In the genomic region with DNA sequence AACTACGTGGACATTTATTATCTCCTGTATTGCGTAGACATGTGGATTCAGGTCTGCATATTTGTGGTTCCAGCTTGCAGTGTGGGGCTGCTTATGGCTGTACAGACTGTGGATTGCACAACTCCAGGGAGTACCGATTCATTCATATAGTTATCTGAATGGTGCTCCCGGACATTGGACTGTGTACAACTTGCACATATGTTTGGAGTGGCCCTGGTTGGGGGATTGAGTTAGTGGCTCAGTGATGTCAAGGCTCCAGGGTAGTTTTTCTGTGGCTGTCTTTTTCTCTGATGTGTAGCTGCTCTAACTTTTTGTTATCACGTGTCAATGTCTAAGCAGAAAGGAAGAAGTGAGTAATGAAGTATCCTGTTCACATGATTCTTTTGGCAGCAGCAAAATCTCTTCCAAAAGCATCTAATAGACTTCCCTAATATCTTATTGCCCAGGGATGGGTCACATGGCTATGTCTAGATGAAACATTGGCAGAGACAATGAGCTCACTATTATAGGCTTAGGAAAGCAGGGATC, we compare ENCODE assay signal across 10 cellular contexts. TPM values are rescaled to one million over a fixed set of nuclear protein-coding genes. Genes with fewer than 3 reads are reported as not detected.
DNase-seq lines count a peak whose midpoint lies in the region; ATAC-seq, FAIRE-seq and TF ChIP-seq lines count a peak whose summit lies in the region.
"Had no signal": no experiment of that assay in that cellular context is flagged by ENCODE, and none has a peak within 500 bp of the region (broad histone marks: within the 10 kb centered on the region; RNA-seq: fewer than 3 reads in every experiment).

No MANE protein-coding gene starts in this region.

- no peak overlapping the region for H3K4me3 ChIP-seq in GM12878
- no peak overlapping the region for H3K4me3 ChIP-seq in left lung
- H3K4me3 ChIP-seq in aorta (ENCODE audit: low read length in 2 of 2): no peak overlapping the region

- no peak for TF ChIP-seq CTCF in GM12878 (IDR thresholded peaks at IDR 0.05 in 2 of 3, conservative IDR thresholded peaks at IDR 0.05 in 1 of 3; ENCODE audit: control insufficient read depth in 2 of 3, extremely low read depth in 1 of 3, insufficient read depth in 1 of 3, low read depth in 3 of 3, low read length in 3 of 3)
- TF ChIP-seq CTCF in left lung (IDR thresholded peaks at IDR 0.05): no peak

- H3K36me3 ChIP-seq in GM12878 (ENCODE audit: control insufficient read depth in 2 of 2, insufficient read depth in 2 of 2, low read length in 1 of 2) (peaks cover 2 to 4% of the 10 kb centered on the region in 2 experiments; a peak in 2 of 4 replicates), left lung (peaks cover 0 to 43% of the 10 kb centered on the region in 2 donors), aorta (ENCODE audit: control insufficient read depth in 1 of 2, insufficient read depth in 2 of 2, low read length in 1 of 2) (no peaks in the 10 kb centered on the region)

- peak; percentile 64 to 68 for ATAC-seq in activated naive CD4-positive, alpha-beta T cell treated with anti-CD3 and anti-CD28 coated beads, Interleukin-2, amount 50 U/mL, for 72 hours
- ATAC-seq in GM12878 (peak; percentile 19; the same call in 2 of the 3 replicates), left lung (peak; percentile 67), aorta (ENCODE audit: low FRiP score) (peak; percentile 55), GM21526 (IDR thresholded peaks at IDR 0.05; ENCODE audit: low FRiP score, unreplicated experiment) (no peak), HG03565 (IDR thresholded peaks at IDR 0.05; ENCODE audit: unreplicated experiment) (no peak)

- no peak for TF ChIP-seq RAD21 in GM12878 (IDR thresholded peaks at IDR 0.05; ENCODE audit: insufficient read depth, low read depth, low read length)

- intact Hi-C loops in GM12878 (cut with micrococcal nuclease; ENCODE audit: unreplicated experiment) (no loop called here), left lung (cut with DNase I) (no loop called here), aorta (cut with DNase I) (no loop called here)

- no TSS peak for BruUV-seq in GM12878 (replicated peaks; lab: Mats Ljungman, UMichigan)

- H3K9me3 ChIP-seq in GM12878 (replicated peaks; ENCODE audit: control insufficient read depth, insufficient read depth, low read length): no peaks in the 10 kb centered on the region
- H3K9me3 ChIP-seq in left lung: no peaks in the 10 kb centered on the region
- H3K9me3 ChIP-seq in aorta (ENCODE audit: control insufficient read depth, low read length): no peaks in the 10 kb centered on the region

- RAD21 ChIA-PET in GM12878 (lab: Charles Lee; ENCODE audit: unreplicated experiment): no interaction called here

- no peak overlapping the region for H3K9ac ChIP-seq in GM12878 (ENCODE audit: control insufficient read depth, insufficient read depth, low read length)

- no peak overlapping the region for H3K4me2 ChIP-seq in GM12878 (ENCODE audit: control insufficient read depth, insufficient read depth)

- in situ Hi-C loops in GM12878 (cut with MboI): no loop called here

- no peaks in the 10 kb centered on the region for H3K9me3 Mint-ChIP-seq in activated naive CD4-positive, alpha-beta T cell treated with anti-CD3 and anti-CD28 coated beads, Interleukin-2, amount 50 U/mL, for 72 hours

- no peaks in the 10 kb centered on the region for H3K79me2 ChIP-seq in GM12878 (ENCODE audit: control insufficient read depth, insufficient read depth, low read length)

- no peak for FAIRE-seq in GM12878 (lab: Jason Lieb, UNC)

- H3K36me3 Mint-ChIP-seq in activated naive CD4-positive, alpha-beta T cell treated with anti-CD3 and anti-CD28 coated beads, Interleukin-2, amount 50 U/mL, for 72 hours: no peaks in the 10 kb centered on the region

- TF ChIP-seq POLR2A in GM12878 (IDR thresholded peaks at IDR 0.05; ENCODE audit: low read depth, low read length): no peak

- H3K27ac Mint-ChIP-seq in activated naive CD4-positive, alpha-beta T cell treated with anti-CD3 and anti-CD28 coated beads, Interleukin-2, amount 50 U/mL, for 72 hours: no peak overlapping the region

- H3K27me3 ChIP-seq in GM12878 (replicated peaks in 1 of 2; ENCODE audit: control insufficient read depth in 2 of 2, insufficient read depth in 2 of 2, low read length in 1 of 2): no peaks in the 10 kb centered on the region
- no peaks in the 10 kb centered on the region for H3K27me3 ChIP-seq in left lung
- H3K27me3 ChIP-seq in aorta (ENCODE audit: control insufficient read depth in 1 of 2, insufficient read depth in 2 of 2, low read length in 1 of 2): no peaks in the 10 kb centered on the region

- H3K27ac ChIP-seq in GM12878 (ENCODE audit: control insufficient read depth, insufficient read depth): no peak overlapping the region
- H3K27ac ChIP-seq in left lung: peak overlapping the region; percentile 15 to 65
- peak overlapping the region; percentile 35 to 57 for H3K27ac ChIP-seq in aorta (ENCODE audit: low read depth in 1 of 2, low read length in 2 of 2)

- no peak overlapping the region for H2AFZ ChIP-seq in GM12878 (ENCODE audit: control insufficient read depth, low read depth, low read length)

- POLR2A ChIA-PET in GM12878 (lab: Charles Lee): interaction anchor here (0.8 to 1.1 kb wide), 3 partner anchors 8 to 50 kb away, joined by 3 read pairs; no protein-coding TSS in a partner anchor

- TF ChIP-seq EP300 in GM12878 (IDR thresholded peaks at IDR 0.05; ENCODE audit: borderline replicate concordance in 1 of 2, control insufficient read depth in 1 of 2, low read depth in 2 of 2, low read length in 2 of 2): no peak

- CTCF ChIA-PET in GM12878 (lab: Yijun Ruan, JAX): interaction anchor here (0.7 to 1.8 kb wide), 5 partner anchors 9 to 20 kb away, joined by 3 to 6 read pairs (median 3); no protein-coding TSS in a partner anchor

- peaks cover 4% of the 10 kb centered on the region for H3K4me1 ChIP-seq in GM12878 (ENCODE audit: control insufficient read depth, insufficient read depth, low read length)
- peaks cover 10 to 46% of the 10 kb centered on the region in 2 donors for H3K4me1 ChIP-seq in left lung
- H3K4me1 ChIP-seq in aorta (ENCODE audit: control insufficient read depth in 1 of 2, insufficient read depth in 2 of 2, low read length in 2 of 2): peaks cover 19 to 29% of the 10 kb centered on the region in 2 donors

- no peak for DNase-seq in activated naive CD4-positive, alpha-beta T cell treated with anti-CD3 and anti-CD28 coated beads, Interleukin-2, amount 50 U/mL, for 72 hours (ENCODE audit: low spot score in 2 of 2)
- no peak for DNase-seq in activated naive CD4-positive, alpha-beta T cell treated with anti-CD3 and anti-CD28 coated beads, Interleukin-2, amount 50 U/mL, for 16 hours
- DNase-seq in GM12878 (ENCODE audit: low read depth, low spot score): no peak
- DNase-seq in left lung: no peak
- no peak for DNase-seq in aorta
- DNase-seq in 8988T: no peak
- DNase-seq: C1 segment of cervical spinal cord; central memory CD4-positive, alpha-beta T cell had no signal

- 48% methylated on average over 5 of the region's 5 CpGs for WGBS in GM12878 (ENCODE audit: insufficient coverage, insufficient replicate concordance, low lambda C conversion rate, missing lambda C conversion rate)
- 48 to 56% methylated on average over 5 of the region's 5 CpGs for WGBS in aorta, 2 donors

- SMC1A ChIA-PET in GM12878 (lab: Charles Lee; ENCODE audit: uncharacterized antibody, unreplicated experiment): interaction anchor here (0.8 to 4.5 kb wide), 8 partner anchors 9 to 176 kb away, joined by 3 to 23 read pairs (median 5); no protein-coding TSS in a partner anchor

- no peaks in the 10 kb centered on the region for H4K20me1 ChIP-seq in GM12878 (ENCODE audit: control insufficient read depth, insufficient read depth)

TF ChIP-seq in GM12878, 131 proteins besides CTCF, POLR2A, EP300 and RAD21:
- TF ChIP-seq RAD51 (IDR thresholded peaks at IDR 0.05) (peak; percentile 41; the same call in 1 of the 2 replicates), CHD2 (IDR thresholded peaks at IDR 0.05; ENCODE audit: borderline replicate concordance, low read depth, low read length) (no peak), CREM (IDR thresholded peaks at IDR 0.05; ENCODE audit: low read depth) (no peak)

RNA-seq across cellular contexts. Expression of gene ST3GAL6, which starts 15.8 kb away (rescaled TPM):
- total RNA-seq in activated naive CD4-positive, alpha-beta T cell treated with anti-CD3 and anti-CD28 coated beads, Interleukin-2, amount 50 U/mL, for 72 hours: under 1 TPM; 0.64 to 0.88 TPM
- 172 and 176 TPM in 2 replicates for total RNA-seq in GM12878 (2013; cell fraction: nucleolus; rRNA removed)
- 35.4 and 43.9 TPM in 2 replicates for total RNA-seq in GM12878 (2014; rRNA removed)
- 38.6 and 39.2 TPM in 2 replicates for total RNA-seq in GM12878 (2014; rRNA removed; fragmentation: Illumina TruSeq; extraction: Trizol)
- 36.2 TPM in 2 replicates for total RNA-seq in GM12878 (2021)
- polyA plus RNA-seq in GM12878 (2011; ENCODE audit: low read depth): 3.2 TPM
- 20.2 and 31.3 TPM in 2 replicates for polyA plus RNA-seq in GM12878 (2011; rRNA removed)
- 6.9 and 9.8 TPM in 2 replicates for polyA plus RNA-seq in GM12878 (2011; cell fraction: cytosol; rRNA removed)
- polyA plus RNA-seq in GM12878 (2011; cell fraction: nucleus; rRNA removed): 21.4 and 27.9 TPM in 2 replicates
- 6.3 and 11.1 TPM in 2 replicates for polyA plus RNA-seq in GM12878 (2012)
- polyA plus RNA-seq in GM12878 (2014; fragmentation: Illumina TruSeq; extraction: Trizol): 38.8 and 58.0 TPM in 2 replicates
- polyA plus RNA-seq in GM12878 (2014; fragmentation: Nextera tagmentation; extraction: Ambion mirVana): 10 to 100 TPM; 19.5 to 31.4 TPM
- polyA plus RNA-seq in GM12878 (2014; rRNA removed): 32.4 and 41.2 TPM in 2 replicates
- 10 to 100 TPM; 38.8 to 40.4 TPM for polyA plus RNA-seq in GM12878 (2016; fragmentation: Nextera tagmentation; extraction: Ambion mirVana)
- polyA minus RNA-seq in GM12878 (2011; rRNA and poly(A)+ RNA removed): 10.3 and 13.2 TPM in 2 replicates
- 7.8 and 8.3 TPM in 2 replicates for polyA minus RNA-seq in GM12878 (2011; cell fraction: cytosol; rRNA and poly(A)+ RNA removed)
- polyA minus RNA-seq in GM12878 (2011; cell fraction: nucleus; rRNA and poly(A)+ RNA removed): 25.9 and 40.0 TPM in 2 replicates
- 10 to 100 TPM; 10.9 to 30.8 TPM for total RNA-seq in left lung
- total RNA-seq in aorta: 10 to 100 TPM; 12.2 to 21.1 TPM
- polyA plus RNA-seq in aorta: 10 to 100 TPM in 1 of 2 donors, 1 to 10 TPM in 1; 7.5 to 27.9 TPM

Comparison
In these comparisons a context has a peak if more than half of its experiments do, and no peak if none do; other contexts are left out.
1. ATAC-seq: peak in activated naive CD4-positive, alpha-beta T cell treated with anti-CD3 and anti-CD28 coated beads, Interleukin-2, amount 50 U/mL, for 72 hours (2 of 2), GM12878 (single experiment), left lung (single experiment) and aorta (single experiment); none in GM21526 (single experiment) and HG03565 (single experiment).
2. RNA of gene ST3GAL6, which starts 15.8 kb away (total RNA-seq): 35.4 to 176 TPM in GM12878, 10.9 to 30.8 TPM in left lung and 12.2 to 21.1 TPM in aorta; 0.64 to 0.88 TPM in activated naive CD4-positive, alpha-beta T cell treated with anti-CD3 and anti-CD28 coated beads, Interleukin-2, amount 50 U/mL, for 72 hours; every median in the first group is over 4 times any median in the second.